In the genomic region with DNA sequence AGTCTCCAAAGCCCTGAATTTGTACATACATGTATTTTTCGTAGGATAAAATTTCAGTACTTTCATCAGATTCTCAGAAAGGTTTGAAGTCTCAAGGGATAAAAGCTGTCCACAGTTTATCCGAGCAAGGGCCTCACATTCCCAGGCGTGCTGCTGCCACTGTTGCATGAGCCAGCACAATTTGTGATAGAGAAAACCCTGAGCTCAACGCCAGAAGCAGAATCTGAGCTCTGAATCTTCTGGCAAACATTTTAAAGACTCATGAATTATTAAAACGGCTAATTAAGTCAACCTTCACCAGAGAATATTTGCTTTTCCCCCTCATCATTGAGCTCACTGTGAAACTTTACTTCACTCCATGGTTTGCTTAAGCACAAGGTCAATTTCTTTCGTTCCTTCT, we compare ENCODE assay signal across 13 cellular contexts. TPM values are rescaled to one million over a fixed set of nuclear protein-coding genes. Genes with fewer than 3 reads are reported as not detected.
DNase-seq lines count a peak whose midpoint lies in the region; ATAC-seq, FAIRE-seq and TF ChIP-seq lines count a peak whose summit lies in the region.
"Had no signal": no experiment of that assay in that cellular context is flagged by ENCODE, and none has a peak within 500 bp of the region (broad histone marks: within the 10 kb centered on the region; RNA-seq: fewer than 3 reads in every experiment).

No MANE protein-coding gene starts in this region.

- H3K4me3 ChIP-seq in K562 (no peak overlapping the region), smooth muscle cell (no peak overlapping the region), ovary (no peak overlapping the region)
- H3K4me3 ChIP-seq: mucosa of descending colon had no signal

- peak; percentile 45 for DNase-seq in NCI-H82 (lab: John Stamatoyannopoulos, UW)
- DNase-seq in NCI-H82 treated with DMSO at 0.1 percent for 48 hours (lab: John Stamatoyannopoulos, UW; ENCODE audit: unreplicated experiment), result no peak
- no peak for DNase-seq in K562 (ENCODE audit: extremely low read depth in 1 of 4, low spot score in 3 of 4)
- DNase-seq in smooth muscle cell (lab: John Stamatoyannopoulos, UW; ENCODE audit: unreplicated experiment), result no peak
- no peak for DNase-seq in ovary
- DNase-seq: activated effector memory CD4-positive, alpha-beta T cell treated with Interleukin-2 at 50 U/mL for 16 hours; cortex of kidney; mucosa of descending colon had no signal

- H3K27me3 ChIP-seq in K562 (ENCODE audit: control insufficient read depth in 2 of 2, insufficient read depth in 2 of 2, low read length in 2 of 2) (no peaks in the 10 kb centered on the region), layer of hippocampus (ENCODE audit: control insufficient read depth, insufficient read depth, low read length) (no peaks in the 10 kb centered on the region), smooth muscle cell (ENCODE audit: low read depth) (no peaks in the 10 kb centered on the region), ovary (no peaks in the 10 kb centered on the region)

- H3K36me3 ChIP-seq in K562 (ENCODE audit: control insufficient read depth, insufficient read depth, low read length) (no peaks in the 10 kb centered on the region), smooth muscle cell (ENCODE audit: low read depth) (no peaks in the 10 kb centered on the region), ovary (no peaks in the 10 kb centered on the region)

- no peaks in the 10 kb centered on the region for H3K9me1 ChIP-seq in K562 (ENCODE audit: control insufficient read depth, insufficient read depth, low read length)

- TF ChIP-seq EP300 in K562 (IDR thresholded peaks at IDR 0.05; ENCODE audit: low read length) (no peak), ovary (IDR thresholded peaks at IDR 0.05) (no peak)

- BruUV-seq in K562 (replicated peaks; lab: Mats Ljungman, UMichigan), result no TSS peak

- peak overlapping the region; percentile 35; the same call in 1 of the 2 replicates for H2AFZ ChIP-seq in K562 (ENCODE audit: low read depth, low read length)
- H2AFZ ChIP-seq in smooth muscle cell (ENCODE audit: low read depth), result peak overlapping the region; percentile 32

- no peak overlapping the region for H3K9ac ChIP-seq in K562 (ENCODE audit: insufficient read depth in 1 of 2, low read depth in 2 of 2, low read length in 2 of 2)
- no peak overlapping the region for H3K9ac ChIP-seq in smooth muscle cell (ENCODE audit: low read depth)

- H3K4me2 ChIP-seq in K562 (ENCODE audit: insufficient read depth, low read length), result no peak overlapping the region
- peak overlapping the region; percentile 61 for H3K4me2 ChIP-seq in smooth muscle cell

- H4K20me1 ChIP-seq in K562 (replicated peaks; ENCODE audit: control insufficient read depth, insufficient read depth, low read length) (no peaks in the 10 kb centered on the region), smooth muscle cell (ENCODE audit: low read depth) (no peaks in the 10 kb centered on the region)

- H3K4me1 ChIP-seq in K562 (replicated peaks in 1 of 2; ENCODE audit: control insufficient read depth in 2 of 2, insufficient read depth in 2 of 2, low read length in 2 of 2), result peaks cover 4 to 9% of the 10 kb centered on the region in 2 experiments; a peak in 4 of 5 replicates
- peaks cover 63% of the 10 kb centered on the region for H3K4me1 ChIP-seq in smooth muscle cell (ENCODE audit: low read depth)
- H3K4me1 ChIP-seq in ovary (ENCODE audit: insufficient read depth), result peaks cover 8% of the 10 kb centered on the region

- ATAC-seq in K562, result peak; percentile 31; the same call in 2 of the 3 replicates
- no peak for ATAC-seq in GM19324 (IDR thresholded peaks at IDR 0.05; ENCODE audit: low FRiP score, unreplicated experiment)
- no peak for ATAC-seq in GM21515 (IDR thresholded peaks at IDR 0.05; ENCODE audit: unreplicated experiment)
- ATAC-seq: activated CD4-positive, CD25-positive, alpha-beta regulatory T cell treated with anti-CD3 and anti-CD28 coated beads, Interleukin-2, amount 50 U/mL, for 24 hours; mucosa of descending colon had no signal

- no peak for FAIRE-seq in K562 (lab: Jason Lieb, UNC)

- no peak overlapping the region for H3K27ac ChIP-seq in K562 (ENCODE audit: extremely low read depth, low read depth, low read length)
- peak overlapping the region; percentile 75 for H3K27ac ChIP-seq in layer of hippocampus (ENCODE audit: low read depth, low read length)
- H3K27ac ChIP-seq in smooth muscle cell (ENCODE audit: low read depth), result peak overlapping the region; percentile 85
- H3K27ac ChIP-seq in ovary, result no peak overlapping the region

- no peak for TF ChIP-seq POLR2A in K562 (conservative IDR thresholded peaks at IDR 0.05)
- TF ChIP-seq POLR2A in ovary (IDR thresholded peaks at IDR 0.05), result no peak

- TF ChIP-seq RAD21 in K562 (CRISPR knock-in tag; conservative IDR thresholded peaks at IDR 0.05 in 1 of 2, IDR thresholded peaks at IDR 0.05 in 1 of 2), result no peak

- POLR2A ChIA-PET in K562 (lab: Yijun Ruan, JAX), result interaction anchor here (0.7 kb wide), 2 partner anchors 14 to 130 kb away, joined by 3 to 4 read pairs; no protein-coding TSS in a partner anchor

- intact Hi-C loops in K562 (cut with micrococcal nuclease), result no loop called here
- intact Hi-C loops in ovary (cut with DNase I), result no loop called here

- H3K79me2 ChIP-seq in K562 (ENCODE audit: control insufficient read depth, insufficient read depth, low read length) (no peaks in the 10 kb centered on the region), smooth muscle cell (ENCODE audit: low read depth) (no peaks in the 10 kb centered on the region)

- peaks cover 34% of the 10 kb centered on the region for H3F3A ChIP-seq in smooth muscle cell (ENCODE audit: low read depth)

- TF ChIP-seq CTCF in K562 (IDR thresholded peaks at IDR 0.05 in 2 of 3, conservative IDR thresholded peaks at IDR 0.05 in 1 of 3; ENCODE audit: insufficient read depth in 2 of 3, low read depth in 1 of 3, low read length in 3 of 3) (no peak), smooth muscle cell (IDR thresholded peaks at IDR 0.05; ENCODE audit: borderline replicate concordance, insufficient read depth, poor library complexity, severe bottlenecking) (no peak), ovary (IDR thresholded peaks at IDR 0.05) (no peak)

- H3K9me3 ChIP-seq in K562 (replicated peaks; ENCODE audit: control insufficient read depth, insufficient read depth, low read depth, low read length) (no peaks in the 10 kb centered on the region), smooth muscle cell (replicated peaks; ENCODE audit: low read depth) (no peaks in the 10 kb centered on the region), ovary (no peaks in the 10 kb centered on the region)
- H3K9me3 ChIP-seq: mucosa of descending colon had no signal

- 14% methylated on average over 6 of the region's 6 CpGs for WGBS in K562 (ENCODE audit: insufficient coverage, low coverage, missing lambda C conversion rate)
- 29% methylated on average over 6 of the region's 6 CpGs for WGBS in smooth muscle cell (ENCODE audit: low lambda C conversion rate)
- 41 to 48% (median 42%) methylated on average over 6 of the region's 6 CpGs for WGBS in ovary, 3 donors

- CTCF ChIA-PET in K562 (lab: Yijun Ruan, JAX; ENCODE audit: low intra/inter-chr PET ratio), result no interaction called here

- in situ Hi-C loops in K562 (cut with MboI), result no loop called here

TF ChIP-seq in K562, 482 proteins besides CTCF, POLR2A, EP300 and RAD21 (continues in another document):
- peak; percentile 76 for TF ChIP-seq NFE2 (IDR thresholded peaks at IDR 0.05; ENCODE audit: low read depth)

RNA-seq across cellular contexts. Expression of a gene that starts 17.3 kb away (rescaled TPM):
- 47.4 and 171 TPM in 2 replicates for total RNA-seq in K562 (2011; cell fraction: chromatin; rRNA removed; ENCODE audit: low replicate concordance)
- total RNA-seq in K562 (2011; cell fraction: nucleolus; rRNA removed), result 27.7 and 36.5 TPM in 2 replicates
- 119 and 209 TPM in 2 replicates for total RNA-seq in K562 (2011; cell fraction: nucleoplasm; rRNA removed)
- total RNA-seq in K562 (2014; rRNA removed) (304 and 331 TPM in 2 replicates), K562 (2014; rRNA removed; fragmentation: Illumina TruSeq; extraction: Trizol) (656 and 729 TPM in 2 replicates), K562 (2015; rRNA removed; fragmentation: Illumina TruSeq; extraction: Trizol) (436 and 447 TPM in 2 replicates), K562 (2021) (357 and 363 TPM in 2 replicates), smooth muscle cell (937 and 981 TPM in 2 replicates), ovary (100 to 1,000 TPM; 324 to 555 (median 519) TPM)
- polyA plus RNA-seq in K562 (2011; rRNA removed) (225 and 326 TPM in 2 replicates), K562 (2014; fragmentation: Illumina TruSeq; extraction: Trizol) (457 and 479 TPM in 2 replicates), K562 (2014; fragmentation: Nextera tagmentation; extraction: Ambion mirVana) (1,000 to 10,000 TPM; 1,257 to 1,855 TPM), K562 (2014; rRNA removed) (316 and 329 TPM in 2 replicates), smooth muscle cell (930 and 1,035 TPM in 2 replicates), ovary (100 to 1,000 TPM; 478 to 890 TPM)
- 55.4 and 201 TPM in 2 replicates for polyA plus RNA-seq in K562 (2011; cell fraction: cytosol; rRNA removed)
- polyA plus RNA-seq in K562 (2011; cell fraction: nucleus; rRNA removed), result 55.4 and 96.4 TPM in 2 replicates
- 409 and 511 TPM in 2 replicates for polyA plus RNA-seq in K562 (2012)
- 319 and 344 TPM in 2 replicates for polyA minus RNA-seq in K562 (2011; rRNA and poly(A)+ RNA removed)
- 93.9 and 115 TPM in 2 replicates for polyA minus RNA-seq in K562 (2011; cell fraction: cytosol; rRNA and poly(A)+ RNA removed)
- polyA minus RNA-seq in K562 (2011; cell fraction: nucleus; rRNA and poly(A)+ RNA removed), result 54.7 and 100 TPM in 2 replicates

RNA-seq across cellular contexts. Expression of a gene that starts 38.5 kb away (rescaled TPM):
- total RNA-seq in K562 (2011; cell fraction: chromatin; rRNA removed; ENCODE audit: low replicate concordance), result 0.51 and 0.72 TPM in 2 replicates
- total RNA-seq in K562 (2011; cell fraction: nucleolus; rRNA removed), result 0.79 TPM in 1 of 2 replicates, not detected in the other
- total RNA-seq in K562 (2011; cell fraction: nucleoplasm; rRNA removed), result not detected in 2 replicates
- total RNA-seq in K562 (2014; rRNA removed) (0.68 TPM in 1 of 2 replicates, not detected in the other), K562 (2014; rRNA removed; fragmentation: Illumina TruSeq; extraction: Trizol) (0.22 and 0.38 TPM in 2 replicates), K562 (2015; rRNA removed; fragmentation: Illumina TruSeq; extraction: Trizol) (not detected in 2 replicates), K562 (2021) (not detected in 2 replicates), smooth muscle cell (0.36 and 0.54 TPM in 2 replicates), ovary (under 1 TPM in 1 of 7 donors, not detected in 6; 0.35 TPM)
- polyA plus RNA-seq in K562 (2011; rRNA removed) (not detected in 2 replicates), K562 (2014; fragmentation: Illumina TruSeq; extraction: Trizol) (0.10 TPM in 1 of 2 replicates, not detected in the other), K562 (2014; fragmentation: Nextera tagmentation; extraction: Ambion mirVana) (not detected), K562 (2014; rRNA removed) (0.28 TPM in 1 of 2 replicates, not detected in the other), smooth muscle cell (1.9 TPM in 1 of 2 replicates, not detected in the other), ovary (under 1 TPM in 1 of 2 donors, not detected in 1; 0.17 TPM)
- polyA plus RNA-seq in K562 (2011; cell fraction: cytosol; rRNA removed), result not detected in 2 replicates
- 0.24 TPM in 1 of 2 replicates, not detected in the other for polyA plus RNA-seq in K562 (2011; cell fraction: nucleus; rRNA removed)
- polyA plus RNA-seq in K562 (2012), result 0.26 TPM in 1 of 2 replicates, not detected in the other
- polyA minus RNA-seq in K562 (2011; rRNA and poly(A)+ RNA removed), result 0.33 and 0.39 TPM in 2 replicates
- not detected in 2 replicates for polyA minus RNA-seq in K562 (2011; cell fraction: cytosol; rRNA and poly(A)+ RNA removed)
- 0.44 TPM in 1 of 2 replicates, not detected in the other for polyA minus RNA-seq in K562 (2011; cell fraction: nucleus; rRNA and poly(A)+ RNA removed)
- polyA plus RNA-seq: IgD-negative memory B cell had no signal

Comparison
In these comparisons a context has a peak if more than half of its experiments do, and no peak if none do; other contexts are left out.
1. H3K27ac ChIP-seq: peak in layer of hippocampus (single experiment) and smooth muscle cell (single experiment); none in K562 (single experiment) and ovary (0 of 2).